Comparison of ENCODE assay signal across 5 cellular contexts in genomic region chr4:12978310-12978709, GRCh38.
"Had no signal": no experiment of that assay in that cellular context is flagged by ENCODE, and none has a peak within 500 bp of the region (broad histone marks: within the 10 kb centered on the region; RNA-seq: fewer than 3 reads in every experiment).

No MANE protein-coding gene starts in this region.

- H3K27ac Mint-ChIP-seq: IgD-negative memory B cell had no signal

- ATAC-seq: HepG2, K562 had no signal

- H3K4me3 Mint-ChIP-seq: IgD-negative memory B cell had no signal

- H3K4me1 Mint-ChIP-seq: IgD-negative memory B cell had no signal

- H3K4me3 ChIP-seq: K562 had no signal

- DNase-seq: IMR-90 had no signal

- H3K27me3 Mint-ChIP-seq: IgD-negative memory B cell had no signal

- H3K27ac ChIP-seq: HL-60 had no signal
